In genomic region chr22:19166421-19166820, GRCh38 we compare ENCODE assay signal across 1 cellular context.
TF ChIP-seq lines count a peak whose summit lies in the region.

No MANE protein-coding gene starts in this region.

TF ChIP-seq in K562, 482 proteins besides CTCF, POLR2A, EP300 and RAD21:
- TF ChIP-seq ZNF57 (CRISPR knock-in tag; IDR thresholded peaks at IDR 0.05): no peak
- TF ChIP-seq CEBPB (tag; IDR thresholded peaks at IDR 0.05): peak; percentile 79
- TF ChIP-seq CXXC5 (CRISPR knock-in tag; IDR thresholded peaks at IDR 0.05): 0 out of 2 replicates have a peak, but pooled peaks have one; percentile 20
- TF ChIP-seq ARID1B (IDR thresholded peaks at IDR 0.05): no peak
- TF ChIP-seq ZNF384 (IDR thresholded peaks at IDR 0.05; ENCODE audit: low read depth, low read length): peak; percentile 19; the same call in 1 of the 2 replicates
- TF ChIP-seq NRF1 (conservative IDR thresholded peaks at IDR 0.05 in 1 of 2, IDR thresholded peaks at IDR 0.05 in 1 of 2): peak; percentile 72 to 73
- TF ChIP-seq SP2 (IDR thresholded peaks at IDR 0.05; ENCODE audit: extremely low read depth, low read depth, low read length, poor library complexity, severe bottlenecking): peak; percentile 11
- TF ChIP-seq EZH2 (IDR thresholded peaks at IDR 0.05; ENCODE audit: borderline replicate concordance, low read depth, low read length): 0 out of 2 replicates have a peak, but pooled peaks have one; percentile 24
